25 cellular contexts compared by ENCODE assay signal in the genomic region with DNA sequence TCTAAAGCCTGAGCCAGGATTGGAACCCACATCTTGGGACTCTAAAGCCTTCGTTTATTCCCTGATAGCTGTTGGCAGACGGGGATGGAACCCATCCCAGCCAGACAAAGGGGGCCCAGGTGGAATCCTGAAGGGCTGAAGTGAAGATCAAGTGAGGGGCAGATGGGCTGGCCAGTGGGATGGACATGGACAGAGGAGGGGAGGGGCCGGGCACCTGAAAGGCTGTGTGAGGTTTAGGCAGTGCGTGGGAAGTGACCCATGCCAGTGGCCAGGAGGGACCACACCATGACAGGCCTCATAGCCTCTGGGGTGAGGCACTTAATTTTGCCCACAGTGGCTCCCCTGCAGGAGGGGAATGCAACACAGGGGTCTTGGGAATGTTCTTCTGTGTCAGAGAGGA. TPM values are rescaled to one million over a fixed set of nuclear protein-coding genes. Genes with fewer than 3 reads are reported as not detected.
DNase-seq lines count a peak whose midpoint lies in the region; ATAC-seq and TF ChIP-seq lines count a peak whose summit lies in the region.
"Had no signal": no experiment of that assay in that cellular context is flagged by ENCODE, and none has a peak within 500 bp of the region (broad histone marks: within the 10 kb centered on the region; RNA-seq: fewer than 3 reads in every experiment).

No MANE protein-coding gene starts in this region.

- H3K9me3 Mint-ChIP-seq in activated CD4-positive, alpha-beta T cell treated with anti-CD3 and anti-CD28 coated beads, Interleukin-2, amount 10 ng/mL, durations not matched to agents 24 days and 14 days: peaks cover 4% of the 10 kb centered on the region
- H3K9me3 Mint-ChIP-seq in T-cell: no peaks in the 10 kb centered on the region
- no peaks in the 10 kb centered on the region for H3K9me3 Mint-ChIP-seq in activated naive CD8-positive, alpha-beta T cell treated with anti-CD3 and anti-CD28 coated beads, Interleukin-2, amount 50 U/mL, for 24 hours
- no peaks in the 10 kb centered on the region for H3K9me3 Mint-ChIP-seq in natural killer cell
- no peaks in the 10 kb centered on the region for H3K9me3 Mint-ChIP-seq in osteocyte (ENCODE audit: unreplicated experiment)

- intact Hi-C loops in activated CD4-positive, alpha-beta T cell treated with anti-CD3 and anti-CD28 coated beads, Interleukin-2, amount 10 ng/mL, durations not matched to agents 24 days and 14 days (cut with micrococcal nuclease): loop anchor here (10.0 kb wide), 1 partner anchor 990 kb away; a partner anchor contains a TSS
- intact Hi-C loops in natural killer cell (cut with micrococcal nuclease): no loop called here

- no peak overlapping the region for H3K4me3 Mint-ChIP-seq in activated CD4-positive, alpha-beta T cell treated with anti-CD3 and anti-CD28 coated beads, Interleukin-2, amount 10 ng/mL, durations not matched to agents 24 days and 14 days
- no peak overlapping the region for H3K4me3 Mint-ChIP-seq in T-cell
- no peak overlapping the region for H3K4me3 Mint-ChIP-seq in activated naive CD8-positive, alpha-beta T cell treated with anti-CD3 and anti-CD28 coated beads, Interleukin-2, amount 50 U/mL, for 24 hours
- no peak overlapping the region for H3K4me3 Mint-ChIP-seq in natural killer cell
- no peak overlapping the region for H3K4me3 Mint-ChIP-seq in osteocyte (ENCODE audit: unreplicated experiment)

- DNase-seq in activated CD4-positive, alpha-beta T cell treated with anti-CD3 and anti-CD28 coated beads, Interleukin-2, amount 10 ng/mL, durations not matched to agents 24 days and 14 days: no peak
- DNase-seq in activated CD4-positive, alpha-beta T cell treated with anti-CD3 and anti-CD28 coated beads, Interleukin-2, amount 50 U/mL, for 4 hours: no peak
- DNase-seq in T-cell (no peak), natural killer cell (no peak), osteocyte (ENCODE audit: extremely low spot score, unreplicated experiment) (no peak)
- no peak for DNase-seq in activated naive CD8-positive, alpha-beta T cell treated with anti-CD3 and anti-CD28 coated beads, Interleukin-2, amount 50 U/mL, for 24 hours
- DNase-seq in activated CD4-positive, CD25-positive, alpha-beta regulatory T cell treated with anti-CD3 and anti-CD28 coated beads, Interleukin-2, amount 50 U/mL, for 72 hours: no peak
- DNase-seq: activated effector memory CD4-positive, alpha-beta T cell treated with Interleukin-2 at 50 U/mL for 16 hours; AML-193; effector CD4-positive, alpha-beta T cell; H7; MM.1S; mucosa of descending colon; NCI-H1417 treated with DMSO at 0.1 percent for 48 hours; NCI-H345; SJCRH30; stimulated activated CD4-positive, alpha-beta T cell treated with anti-CD3 and anti-CD28 coated beads, Interleukin-2, amount 100 ng/mL, for 24 hours; trophoblast cell had no signal

- no peaks in the 10 kb centered on the region for H3K36me3 Mint-ChIP-seq in activated CD4-positive, alpha-beta T cell treated with anti-CD3 and anti-CD28 coated beads, Interleukin-2, amount 10 ng/mL, durations not matched to agents 24 days and 14 days (ENCODE audit: low read depth)
- H3K36me3 Mint-ChIP-seq in T-cell (no peaks in the 10 kb centered on the region), natural killer cell (no peaks in the 10 kb centered on the region), osteocyte (ENCODE audit: unreplicated experiment) (no peaks in the 10 kb centered on the region)
- no peaks in the 10 kb centered on the region for H3K36me3 Mint-ChIP-seq in activated naive CD8-positive, alpha-beta T cell treated with anti-CD3 and anti-CD28 coated beads, Interleukin-2, amount 50 U/mL, for 24 hours (ENCODE audit: low read depth)

- no peak for ATAC-seq in T-cell (replicated peaks in 1 of 4)
- no peak for ATAC-seq in activated naive CD8-positive, alpha-beta T cell treated with anti-CD3 and anti-CD28 coated beads, Interleukin-2, amount 50 U/mL, for 24 hours
- no peak for ATAC-seq in natural killer cell
- ATAC-seq in HG02884 (IDR thresholded peaks at IDR 0.05; ENCODE audit: unreplicated experiment): no peak
- ATAC-seq: activated CD4-positive, CD25-positive, alpha-beta regulatory T cell treated with anti-CD3 and anti-CD28 coated beads, Interleukin-2, amount 50 U/mL, for 24 hours; mucosa of descending colon had no signal

- POLR2A ChIA-PET in T-cell (lab: Charles Lee): no interaction called here

- H3K27ac Mint-ChIP-seq in activated CD4-positive, alpha-beta T cell treated with anti-CD3 and anti-CD28 coated beads, Interleukin-2, amount 10 ng/mL, durations not matched to agents 24 days and 14 days: peak overlapping the region; percentile 96
- H3K27ac Mint-ChIP-seq in T-cell: peak overlapping the region; percentile 99 to 100
- H3K27ac Mint-ChIP-seq in activated naive CD8-positive, alpha-beta T cell treated with anti-CD3 and anti-CD28 coated beads, Interleukin-2, amount 50 U/mL, for 24 hours: peak overlapping the region; percentile 91
- peak overlapping the region; percentile 74 to 93 for H3K27ac Mint-ChIP-seq in natural killer cell
- H3K27ac Mint-ChIP-seq in osteocyte (ENCODE audit: unreplicated experiment): no peak overlapping the region

- CTCF ChIA-PET in T-cell (lab: Charles Lee): no interaction called here

- TF ChIP-seq CTCF in natural killer cell (IDR thresholded peaks at IDR 0.05): no peak
- TF ChIP-seq CTCF in osteocyte (IDR thresholded peaks at IDR 0.05): no peak

- peaks cover 72% of the 10 kb centered on the region for H3K4me1 Mint-ChIP-seq in activated CD4-positive, alpha-beta T cell treated with anti-CD3 and anti-CD28 coated beads, Interleukin-2, amount 10 ng/mL, durations not matched to agents 24 days and 14 days
- H3K4me1 Mint-ChIP-seq in T-cell (peaks cover 25 to 75% (median 65%) of the 10 kb centered on the region in 3 donors), natural killer cell (peaks cover 20 to 32% of the 10 kb centered on the region in 2 donors), osteocyte (ENCODE audit: unreplicated experiment) (peaks cover 52% of the 10 kb centered on the region)
- H3K4me1 Mint-ChIP-seq in activated naive CD8-positive, alpha-beta T cell treated with anti-CD3 and anti-CD28 coated beads, Interleukin-2, amount 50 U/mL, for 24 hours: peaks cover 68% of the 10 kb centered on the region

- H3K27me3 Mint-ChIP-seq in activated CD4-positive, alpha-beta T cell treated with anti-CD3 and anti-CD28 coated beads, Interleukin-2, amount 10 ng/mL, durations not matched to agents 24 days and 14 days: no peaks in the 10 kb centered on the region
- H3K27me3 Mint-ChIP-seq in T-cell: peaks cover 0 to 4% of the 10 kb centered on the region in 2 donors
- H3K27me3 Mint-ChIP-seq in activated naive CD8-positive, alpha-beta T cell treated with anti-CD3 and anti-CD28 coated beads, Interleukin-2, amount 50 U/mL, for 24 hours: peaks cover 5% of the 10 kb centered on the region
- H3K27me3 Mint-ChIP-seq in natural killer cell (ENCODE audit: low read depth in 2 of 2): peaks cover 2 to 7% of the 10 kb centered on the region in 2 donors
- H3K27me3 Mint-ChIP-seq in osteocyte (ENCODE audit: unreplicated experiment): peaks cover 16% of the 10 kb centered on the region

RNA-seq across cellular contexts. Expression of a gene that starts 44.6 kb away (rescaled TPM):
- total RNA-seq in activated CD4-positive, alpha-beta T cell treated with anti-CD3 and anti-CD28 coated beads, Interleukin-2, amount 10 ng/mL, durations not matched to agents 24 days and 14 days: not detected in 2 replicates
- total RNA-seq in T-cell (not detected), natural killer cell (not detected), osteocyte (not detected in 2 replicates)
- total RNA-seq: fibroblast of villous mesenchyme, HT1080, kidney epithelial cell, lower leg skin, mucosa of descending colon, right atrium auricular region, SJCRH30 had no signal
